Comparison of ENCODE assay signal across 22 cellular contexts in genomic region chr7:33550979-33551378, GRCh38.
"Had no signal": no experiment of that assay in that cellular context is flagged by ENCODE, and none has a peak within 500 bp of the region (broad histone marks: within the 10 kb centered on the region; RNA-seq: fewer than 3 reads in every experiment).

No MANE protein-coding gene starts in this region.

- H3K4me3 Mint-ChIP-seq: endodermal cell; naive thymus-derived CD4-positive, alpha-beta T cell; nephron progenitor cell had no signal

- H3K27ac Mint-ChIP-seq: endodermal cell; naive thymus-derived CD4-positive, alpha-beta T cell; nephron progenitor cell had no signal

- H3K27ac ChIP-seq: lower lobe of right lung, parathyroid adenoma, prostate gland had no signal

- H3K4me1 ChIP-seq: foreskin keratinocyte, parathyroid adenoma, prostate gland had no signal

- H3K9me3 ChIP-seq: lower lobe of right lung, prostate gland, sigmoid colon had no signal

- H3K36me3 ChIP-seq: lower lobe of right lung, prostate gland, sigmoid colon had no signal

- DNase-seq: cerebellar nuclear complex; dermis blood vessel endothelial cell; endodermal cell; erythroblast; foreskin keratinocyte; head of caudate nucleus; hypothalamus; kidney glomerular epithelial cell; lower lobe of right lung; mesenchymal stem cell; midbrain; naive thymus-derived CD4-positive, alpha-beta T cell; nephron progenitor cell; retina; sigmoid colon; stimulated activated CD4-positive, alpha-beta T cell treated with anti-CD3 and anti-CD28 coated beads, Interleukin-2, amount 100 ng/mL, for 48 hours; stimulated activated naive CD4-positive, alpha-beta T cell treated with Interleukin-2 at 50 U/mL for 16 hours; trophoblast cell had no signal

- H3K27me3 ChIP-seq: foreskin keratinocyte, sigmoid colon had no signal

- ATAC-seq: foreskin keratinocyte; left lobe of liver; lower lobe of right lung; naive thymus-derived CD4-positive, alpha-beta T cell had no signal

- H3K4me3 ChIP-seq: lower lobe of right lung, prostate gland, sigmoid colon, smooth muscle cell had no signal

- H3K27me3 Mint-ChIP-seq: naive thymus-derived CD4-positive, alpha-beta T cell had no signal

- H3K4me1 Mint-ChIP-seq: nephron progenitor cell had no signal
